Comparison of ENCODE assay signal across 8 cellular contexts in the genomic region with DNA sequence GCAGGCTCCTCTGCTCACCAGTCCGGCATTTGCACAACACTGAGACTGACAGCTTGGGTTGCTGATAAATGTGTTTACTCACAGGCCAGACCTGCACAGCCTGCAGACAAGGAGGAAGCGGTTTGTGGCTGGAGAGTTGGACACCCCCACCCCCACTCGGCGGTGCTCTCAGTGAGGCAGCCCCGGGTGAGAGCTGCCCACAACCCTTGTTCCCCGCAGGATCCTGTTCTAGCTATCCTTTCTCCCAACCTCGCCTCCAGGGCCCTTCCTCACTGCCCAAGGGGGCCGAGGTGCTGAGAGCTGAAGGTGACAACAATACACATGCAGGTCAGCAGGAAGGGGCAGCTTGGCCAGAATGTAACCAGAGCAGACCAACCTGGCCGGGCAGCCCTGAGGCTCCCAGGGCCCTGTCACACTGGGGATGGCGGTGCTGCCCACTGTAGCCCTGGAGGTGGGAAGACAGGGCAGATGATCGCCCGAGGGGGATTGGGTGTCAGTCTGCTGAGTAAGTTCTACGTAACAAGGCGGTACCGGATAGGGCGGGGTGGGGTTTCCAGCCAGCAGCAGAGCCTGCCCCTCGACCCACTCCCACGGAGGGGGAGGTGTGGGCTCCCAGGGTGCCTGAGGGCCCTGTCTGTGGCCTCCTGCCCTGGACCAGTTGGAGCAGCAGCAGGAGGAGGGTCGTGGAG. TPM values are rescaled to one million over a fixed set of nuclear protein-coding genes. Genes with fewer than 3 reads are reported as not detected.
DNase-seq lines count a peak whose midpoint lies in the region; ATAC-seq and TF ChIP-seq lines count a peak whose summit lies in the region.

No MANE protein-coding gene starts in this region.

- no peaks in the 10 kb centered on the region for H3K9me3 Mint-ChIP-seq in activated CD8-positive, alpha-beta T cell treated with anti-CD3 and anti-CD28 coated beads for 36 hours

- intact Hi-C loops in activated CD8-positive, alpha-beta T cell treated with anti-CD3 and anti-CD28 coated beads for 36 hours (cut with micrococcal nuclease), result no loop called here
- intact Hi-C loops in Right ventricle myocardium superior (cut with DNase I), result no loop called here

- H3K36me3 Mint-ChIP-seq in activated CD8-positive, alpha-beta T cell treated with anti-CD3 and anti-CD28 coated beads for 36 hours (ENCODE audit: low read depth), result peaks cover 4% of the 10 kb centered on the region

- CTCF ChIA-PET in activated CD8-positive, alpha-beta T cell treated with anti-CD3 and anti-CD28 coated beads for 36 hours (lab: Charles Lee), result interaction anchor here (1.1 to 2.1 kb wide), 4 partner anchors 28 to 374 kb away, joined by 3 to 13 read pairs (median 5); no protein-coding TSS in a partner anchor

- DNase-seq in ELF-1 (ENCODE audit: low read depth, low spot score) (peak; percentile 91), LHCN-M2 (ENCODE audit: low read depth) (peak; percentile 34), Right ventricle myocardium superior (peak; percentile 74), globus pallidus (ENCODE audit: low spot score) (no peak), NCI-H1436 treated with DMSO at 0.1 percent for 48 hours (lab: John Stamatoyannopoulos, UW) (no peak)
- peak; percentile 80 for DNase-seq in activated CD8-positive, alpha-beta T cell treated with anti-CD3 and anti-CD28 coated beads for 36 hours
- DNase-seq in stimulated activated CD8-positive, alpha-beta memory T cell treated with anti-CD3 and anti-CD28 coated beads, Interleukin-12 subunit alpha, Interleukin-12 subunit beta, amount 100 ng/mL, for 4 hours (ENCODE audit: low read depth), result peak; percentile 50

- H3K4me1 Mint-ChIP-seq in activated CD8-positive, alpha-beta T cell treated with anti-CD3 and anti-CD28 coated beads for 36 hours (ENCODE audit: low read depth), result peaks cover 26% of the 10 kb centered on the region

- H3K27ac Mint-ChIP-seq in activated CD8-positive, alpha-beta T cell treated with anti-CD3 and anti-CD28 coated beads for 36 hours, result peak overlapping the region; percentile 71

- TF ChIP-seq CTCF in activated CD8-positive, alpha-beta T cell treated with anti-CD3 and anti-CD28 coated beads for 36 hours (IDR thresholded peaks at IDR 0.05), result no peak

- POLR2A ChIA-PET in activated CD8-positive, alpha-beta T cell treated with anti-CD3 and anti-CD28 coated beads for 36 hours (lab: Charles Lee), result interaction anchor here (1.1 to 6.1 kb wide), 5 partner anchors 8 to 31 kb away, joined by 4 to 46 read pairs (median 5); no protein-coding TSS in a partner anchor

- ATAC-seq in GM21447 (IDR thresholded peaks at IDR 0.05; ENCODE audit: unreplicated experiment) (peak; percentile 41), Right ventricle myocardium superior (ENCODE audit: poor library complexity) (peak; percentile 21)
- ATAC-seq in activated CD8-positive, alpha-beta T cell treated with anti-CD3 and anti-CD28 coated beads for 36 hours, result peak; percentile 20

- H3K27me3 Mint-ChIP-seq in activated CD8-positive, alpha-beta T cell treated with anti-CD3 and anti-CD28 coated beads for 36 hours, result no peaks in the 10 kb centered on the region

- peak overlapping the region; percentile 57 for H3K4me3 Mint-ChIP-seq in activated CD8-positive, alpha-beta T cell treated with anti-CD3 and anti-CD28 coated beads for 36 hours

RNA-seq across cellular contexts. Expression of gene ADAM8, which starts 2.1 kb away (rescaled TPM):
- total RNA-seq in LHCN-M2 (2014; rRNA removed) (0.57 and 0.77 TPM in 2 replicates), Right ventricle myocardium superior (2.5 TPM)
- polyA plus RNA-seq in LHCN-M2 (2012), result 0.05 TPM
- total RNA-seq in activated CD8-positive, alpha-beta T cell treated with anti-CD3 and anti-CD28 coated beads for 36 hours, result 100 to 1,000 TPM; 106 to 115 TPM

RNA-seq across cellular contexts. Expression of gene TUBGCP2, which starts 30.0 kb away (rescaled TPM):
- total RNA-seq in LHCN-M2 (2014; rRNA removed) (73.9 and 74.8 TPM in 2 replicates), Right ventricle myocardium superior (38.5 TPM)
- 59.1 TPM for polyA plus RNA-seq in LHCN-M2 (2012)
- total RNA-seq in activated CD8-positive, alpha-beta T cell treated with anti-CD3 and anti-CD28 coated beads for 36 hours, result 10 to 100 TPM; 54.1 to 57.5 TPM

RNA-seq across cellular contexts. Expression of gene ZNF511, which starts 30.0 kb away (rescaled TPM):
- total RNA-seq in LHCN-M2 (2014; rRNA removed) (26.9 and 33.8 TPM in 2 replicates), Right ventricle myocardium superior (44.8 TPM)
- 38.2 TPM for polyA plus RNA-seq in LHCN-M2 (2012)
- total RNA-seq in activated CD8-positive, alpha-beta T cell treated with anti-CD3 and anti-CD28 coated beads for 36 hours, result 10 to 100 TPM; 58.0 to 60.1 TPM

RNA-seq across cellular contexts. Expression of gene VENTX, which starts 41.1 kb away (rescaled TPM):
- total RNA-seq in LHCN-M2 (2014; rRNA removed), result not detected in 2 replicates
- polyA plus RNA-seq in LHCN-M2 (2012), result not detected
- total RNA-seq in activated CD8-positive, alpha-beta T cell treated with anti-CD3 and anti-CD28 coated beads for 36 hours, result under 1 TPM in 1 of 2 experiments, not detected in 1; 0.09 TPM
- 0.43 TPM for total RNA-seq in Right ventricle myocardium superior

RNA-seq across cellular contexts. Expression of gene UTF1, which starts 48.7 kb away (rescaled TPM):
- not detected in 2 replicates for total RNA-seq in LHCN-M2 (2014; rRNA removed)
- polyA plus RNA-seq in LHCN-M2 (2012), result not detected
- not detected for total RNA-seq in activated CD8-positive, alpha-beta T cell treated with anti-CD3 and anti-CD28 coated beads for 36 hours
- total RNA-seq in Right ventricle myocardium superior, result not detected

Comparison
In these comparisons a context has a peak if more than half of its experiments do, and no peak if none do; other contexts are left out.
1. DNase-seq: peak in ELF-1 (single experiment), LHCN-M2 (single experiment), activated CD8-positive, alpha-beta T cell treated with anti-CD3 and anti-CD28 coated beads for 36 hours (single experiment), Right ventricle myocardium superior (single experiment) and stimulated activated CD8-positive, alpha-beta memory T cell treated with anti-CD3 and anti-CD28 coated beads, Interleukin-12 subunit alpha, Interleukin-12 subunit beta, amount 100 ng/mL, for 4 hours (single experiment); none in globus pallidus (single experiment) and NCI-H1436 treated with DMSO at 0.1 percent for 48 hours (single experiment).
2. RNA of gene ADAM8, which starts 2.1 kb away (total RNA-seq): 106 to 115 TPM in activated CD8-positive, alpha-beta T cell treated with anti-CD3 and anti-CD28 coated beads for 36 hours; 2.5 TPM in Right ventricle myocardium superior (single experiment) and 0.57 to 0.77 TPM in LHCN-M2; every median in the first group is over 10 times any median in the second.
3. Peak in every context shown above with its lines, with median percentiles within 50 percentile points of each other: ATAC-seq.